In the genomic region with DNA sequence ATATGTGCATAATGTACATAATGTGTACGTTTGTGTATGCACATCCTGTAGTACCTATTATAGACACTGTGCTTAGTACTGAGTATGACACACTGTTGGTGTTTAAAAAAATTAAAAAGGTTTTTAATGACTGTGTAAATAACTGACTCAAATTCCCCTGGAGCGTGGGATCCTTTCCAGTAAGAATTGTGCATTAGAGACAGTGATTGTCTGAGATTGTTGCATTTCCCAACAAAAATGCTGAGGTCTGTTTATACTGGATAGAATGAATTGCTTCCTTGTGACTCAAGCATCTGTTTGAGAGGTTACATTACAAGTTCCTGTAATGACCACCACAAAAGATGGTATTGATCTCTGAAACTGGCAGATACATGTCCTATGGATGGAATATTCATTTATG, we compare ENCODE assay signal across 16 cellular contexts.
DNase-seq lines count a peak whose midpoint lies in the region; ATAC-seq and TF ChIP-seq lines count a peak whose summit lies in the region.
"Had no signal": no experiment of that assay in that cellular context is flagged by ENCODE, and none has a peak within 500 bp of the region (broad histone marks: within the 10 kb centered on the region; RNA-seq: fewer than 3 reads in every experiment).

No MANE protein-coding gene starts in this region.

- H3K4me1 Mint-ChIP-seq in MCF 10A (ENCODE audit: insufficient read depth, unreplicated experiment) = peaks cover 13% of the 10 kb centered on the region
- H3K4me1 Mint-ChIP-seq: naive B cell had no signal

- no peaks in the 10 kb centered on the region for H3K27me3 Mint-ChIP-seq in MCF 10A (ENCODE audit: insufficient read depth, unreplicated experiment)
- H3K27me3 Mint-ChIP-seq: activated T-cell treated with anti-CD3 and anti-CD28 coated beads, Interleukin-2, amount 50 U/mL, for 24 hours; naive B cell had no signal

- H3K27ac Mint-ChIP-seq in MCF 10A (ENCODE audit: low read depth, unreplicated experiment) = no peak overlapping the region
- H3K27ac Mint-ChIP-seq: activated T-cell treated with anti-CD3 and anti-CD28 coated beads, Interleukin-2, amount 50 U/mL, for 24 hours; naive B cell; type B pancreatic cell had no signal

- intact Hi-C loops in MCF 10A (cut with micrococcal nuclease) (no loop called here), mammary epithelial cell (cut with micrococcal nuclease) (no loop called here), ascending aorta (cut with DNase I) (no loop called here), left ventricle myocardium superior (cut with micrococcal nuclease) (no loop called here)

- H3K27ac ChIP-seq in mammary epithelial cell (ENCODE audit: insufficient read depth, low read depth, low read length) (no peak overlapping the region), ascending aorta (no peak overlapping the region)
- H3K27ac ChIP-seq: adrenal gland, SK-N-MC, spleen had no signal

- dilution Hi-C loops in mammary epithelial cell (cut with HindIII; ENCODE audit: low sequenced_read_pairs) = no loop called here

- BruUV-seq in MCF 10A (replicated peaks; lab: Mats Ljungman, UMichigan) (no TSS peak), mammary epithelial cell (replicated peaks; lab: Mats Ljungman, UMichigan) (no TSS peak)

- H3K36me3 ChIP-seq in mammary epithelial cell (ENCODE audit: insufficient read depth, low read length) (no peaks in the 10 kb centered on the region), ascending aorta (no peaks in the 10 kb centered on the region)
- H3K36me3 ChIP-seq: adrenal gland, spleen had no signal

- H3K4me3 Mint-ChIP-seq in MCF 10A (ENCODE audit: unreplicated experiment) = peak overlapping the region; percentile 17
- H3K4me3 Mint-ChIP-seq: activated T-cell treated with anti-CD3 and anti-CD28 coated beads, Interleukin-2, amount 50 U/mL, for 24 hours; naive B cell; type B pancreatic cell had no signal

- 11% methylated on average over 2 of the region's 2 CpGs for WGBS in mammary epithelial cell (ENCODE audit: low coverage, missing lambda C conversion rate)

- H3K4me2 ChIP-seq in mammary epithelial cell (ENCODE audit: insufficient read depth, low read depth, low read length) = no peak overlapping the region

- H3K4me3 ChIP-seq in mammary epithelial cell (replicated peaks in 1 of 3; ENCODE audit: insufficient read depth in 1 of 3, low read depth in 2 of 3, low read length in 3 of 3) = no peak overlapping the region
- peak overlapping the region in 1 of 2 donors; percentile 14 for H3K4me3 ChIP-seq in ascending aorta
- H3K4me3 ChIP-seq: adrenal gland, SK-N-MC, spleen had no signal

- CTCF ChIA-PET in MCF 10A (lab: Yijun Ruan, JAX) (interaction anchor here (0.5 to 0.8 kb wide), 2 partner anchors 53 to 54 kb away, joined by 3 to 4 read pairs; no protein-coding TSS in a partner anchor), mammary epithelial cell (lab: Charles Lee; ENCODE audit: low non-redundant PET) (no interaction called here)

- no peak for TF ChIP-seq CTCF in MCF 10A (IDR thresholded peaks at IDR 0.05; ENCODE audit: unreplicated experiment)
- no peak for TF ChIP-seq CTCF in mammary epithelial cell (conservative IDR thresholded peaks at IDR 0.05 in 1 of 2, IDR thresholded peaks at IDR 0.05 in 1 of 2; ENCODE audit: extremely low read depth in 1 of 2, insufficient read depth in 1 of 2, low read depth in 1 of 2, low read length in 2 of 2)
- TF ChIP-seq CTCF in ascending aorta (IDR thresholded peaks at IDR 0.05) = no peak

- in situ Hi-C loops in mammary epithelial cell (cut with MboI; ENCODE audit: low sequenced_read_pairs in 2 of 2) = no loop called here

- DNase-seq in MCF 10A (ENCODE audit: unreplicated experiment) = peak; percentile 74
- DNase-seq in mammary epithelial cell = no peak
- DNase-seq in astrocyte of the hippocampus (ENCODE audit: low read depth, low spot score) = peak; percentile 89
- peak; percentile 94 for DNase-seq in foreskin melanocyte
- no peak for DNase-seq in NCI-H2081 treated with DMSO at 0.1 percent for 48 hours (lab: John Stamatoyannopoulos, UW)
- no peak for DNase-seq in ascending aorta (ENCODE audit: low spot score in 2 of 2)
- DNase-seq in left ventricle myocardium superior = no peak
- DNase-seq in GM19240 (ENCODE audit: insufficient read length, low spot score) = no peak
- DNase-seq: activated T-cell treated with anti-CD3 and anti-CD28 coated beads, Interleukin-2, amount 50 U/mL, for 24 hours; erythroblast; islet precursor cell; naive B cell; spleen had no signal

- H3K9me3 ChIP-seq in mammary epithelial cell (replicated peaks; ENCODE audit: insufficient read depth, low read length) (no peaks in the 10 kb centered on the region), ascending aorta (no peaks in the 10 kb centered on the region)
- H3K9me3 ChIP-seq: adrenal gland, spleen had no signal

- H3K9ac ChIP-seq in mammary epithelial cell (ENCODE audit: insufficient read depth, low read length) = no peak overlapping the region

- POLR2A ChIA-PET in MCF 10A (lab: Yijun Ruan, JAX) = no interaction called here

- peaks cover 6% of the 10 kb centered on the region for H3K36me3 Mint-ChIP-seq in MCF 10A (ENCODE audit: insufficient read depth, unreplicated experiment)
- H3K36me3 Mint-ChIP-seq: naive B cell, type B pancreatic cell had no signal

- ATAC-seq in left ventricle myocardium superior = no peak

- H4K20me1 ChIP-seq in mammary epithelial cell (ENCODE audit: insufficient read depth, low read length) = no peaks in the 10 kb centered on the region

- H3K9me3 Mint-ChIP-seq in MCF 10A (ENCODE audit: unreplicated experiment) = peaks cover 14% of the 10 kb centered on the region
- H3K9me3 Mint-ChIP-seq: type B pancreatic cell had no signal

- H2AFZ ChIP-seq in mammary epithelial cell (ENCODE audit: low read depth, low read length) = no peak overlapping the region

- peaks cover 2% of the 10 kb centered on the region for H3K27me3 ChIP-seq in mammary epithelial cell (ENCODE audit: insufficient read depth, low read length)
- no peaks in the 10 kb centered on the region for H3K27me3 ChIP-seq in ascending aorta
- H3K27me3 ChIP-seq: adrenal gland, spleen had no signal

- no peaks in the 10 kb centered on the region for H3K79me2 ChIP-seq in mammary epithelial cell (ENCODE audit: insufficient read depth, low read length)

- no peaks in the 10 kb centered on the region for H3K4me1 ChIP-seq in mammary epithelial cell (ENCODE audit: insufficient read depth, low read length)
- no peaks in the 10 kb centered on the region for H3K4me1 ChIP-seq in ascending aorta
- H3K4me1 ChIP-seq: adrenal gland had no signal

Comparison
In these comparisons a context has a peak if more than half of its experiments do, and no peak if none do; other contexts are left out.
1. DNase-seq: peak in MCF 10A (single experiment), astrocyte of the hippocampus (single experiment) and foreskin melanocyte (single experiment); none in mammary epithelial cell (single experiment), NCI-H2081 treated with DMSO at 0.1 percent for 48 hours (single experiment), ascending aorta (0 of 2), left ventricle myocardium superior (single experiment) and GM19240 (single experiment).